In the genomic region with DNA sequence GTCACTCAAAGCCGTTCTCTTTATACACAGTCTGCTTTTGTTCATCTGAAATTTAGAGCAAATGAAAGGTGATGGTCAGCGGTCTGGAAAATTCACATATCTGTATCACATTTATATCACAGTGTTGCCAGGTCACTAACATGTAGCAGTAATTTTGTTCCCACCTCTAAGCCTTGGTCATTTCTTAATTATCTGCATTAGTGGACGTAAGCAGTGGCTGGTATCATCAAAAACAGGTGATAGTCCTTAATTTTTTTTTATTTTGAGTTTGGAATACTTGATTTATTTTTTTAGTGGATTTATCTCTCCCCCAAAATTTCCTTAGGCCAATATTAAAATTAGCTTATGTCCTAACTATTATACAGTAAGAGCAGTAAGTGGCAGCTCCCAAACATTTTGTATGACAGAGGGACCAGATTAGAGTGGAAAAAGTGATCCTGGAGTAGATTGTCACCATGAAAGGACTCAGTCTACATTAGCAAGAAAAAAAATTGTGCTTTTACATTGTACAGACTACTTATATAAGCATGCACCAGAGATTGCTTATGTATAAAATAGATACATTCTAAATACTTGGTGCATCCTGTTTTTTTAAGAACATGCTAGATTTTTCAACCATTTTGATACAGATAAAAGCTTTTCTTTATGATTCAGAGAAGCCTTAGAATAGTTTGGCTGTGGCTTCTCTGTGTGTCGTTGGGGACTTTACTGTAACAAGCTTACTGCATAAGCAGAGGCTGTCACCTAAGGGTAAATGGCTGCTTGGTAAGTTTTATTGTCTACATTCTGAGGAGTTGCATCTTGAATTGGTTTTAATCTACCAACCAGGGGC, we compare ENCODE assay signal across 1 cellular context.
TF ChIP-seq lines count a peak whose summit lies in the region.

No MANE protein-coding gene starts in this region.

TF ChIP-seq in K562, 482 proteins besides CTCF, POLR2A, EP300 and RAD21:
- TF ChIP-seq TSC22D4 (tag; IDR thresholded peaks at IDR 0.05) (no peak), ZNF24 (IDR thresholded peaks at IDR 0.05) (no peak), KAT8 (IDR thresholded peaks at IDR 0.05; ENCODE audit: low read depth) (no peak), ATF3 (IDR thresholded peaks at IDR 0.05) (no peak), ATF3 (CRISPR knock-in tag; conservative IDR thresholded peaks at IDR 0.05) (no peak), ATF1 (CRISPR knock-in tag; IDR thresholded peaks at IDR 0.05) (no peak), ATF1 (tag; IDR thresholded peaks at IDR 0.05) (0 out of 2 replicates have a peak, but pooled peaks have one; percentile 9), CUX1 (CRISPR knock-in tag; IDR thresholded peaks at IDR 0.05) (no peak), GABPB1 (CRISPR knock-in tag; IDR thresholded peaks at IDR 0.05) (no peak), CLOCK (CRISPR knock-in tag; IDR thresholded peaks at IDR 0.05; ENCODE audit: borderline replicate concordance) (no peak), JUND (IDR thresholded peaks at IDR 0.05; ENCODE audit: borderline replicate concordance, low read depth, low read length) (no peak), JUND (tag; IDR thresholded peaks at IDR 0.05; ENCODE audit: borderline replicate concordance, low read depth, low read length) (peak; percentile 24; the same call in 1 of the 3 replicates), ZNF347 (CRISPR knock-in tag; IDR thresholded peaks at IDR 0.05; ENCODE audit: low read depth) (no peak), SAP30 (IDR thresholded peaks at IDR 0.05; ENCODE audit: borderline replicate concordance, insufficient read depth, low read depth, low read length, poor library complexity, severe bottlenecking) (no peak), PBX2 (CRISPR knock-in tag; IDR thresholded peaks at IDR 0.05; ENCODE audit: low read depth) (no peak), PBX2 (tag; conservative IDR thresholded peaks at IDR 0.05; ENCODE audit: low read depth) (0 out of 2 replicates have a peak, but pooled peaks have one; percentile 31), ZNF253 (CRISPR knock-in tag; conservative IDR thresholded peaks at IDR 0.05) (no peak), MCM2 (IDR thresholded peaks at IDR 0.05; ENCODE audit: low read depth) (no peak), ZNF639 (CRISPR knock-in tag; conservative IDR thresholded peaks at IDR 0.05 in 1 of 2, IDR thresholded peaks at IDR 0.05 in 1 of 2) (peak in 1 of 2 experiments; percentile 63; a peak in 2 of 4 replicates), SAFB2 (IDR thresholded peaks at IDR 0.05; ENCODE audit: borderline replicate concordance, low read depth, low read length, severe bottlenecking) (no peak), ZNF23 (CRISPR knock-in tag; IDR thresholded peaks at IDR 0.05) (0 out of 2 replicates have a peak, but pooled peaks have one; percentile 11), TRIM25 (IDR thresholded peaks at IDR 0.05; ENCODE audit: borderline replicate concordance) (no peak), PRMT5 (CRISPR knock-in tag; IDR thresholded peaks at IDR 0.05) (no peak), NCOA4 (IDR thresholded peaks at IDR 0.05; ENCODE audit: partially characterized antibody) (no peak), FUS (optimal IDR thresholded peaks at IDR 0.05; ENCODE audit: low read depth, low read length) (no peak), ZNF644 (tag; IDR thresholded peaks at IDR 0.05; ENCODE audit: low read depth) (peak; percentile 21; the same call in 1 of the 2 replicates), TEAD4 (IDR thresholded peaks at IDR 0.05; ENCODE audit: low read length) (no peak), TEAD4 (CRISPR knock-in tag; IDR thresholded peaks at IDR 0.05; ENCODE audit: borderline replicate concordance) (no peak), STAT5A (IDR thresholded peaks at IDR 0.05; ENCODE audit: borderline replicate concordance, low read length) (no peak), DACH1 (IDR thresholded peaks at IDR 0.05; ENCODE audit: partially characterized antibody) (no peak)
- TF ChIP-seq, protein P1, sequence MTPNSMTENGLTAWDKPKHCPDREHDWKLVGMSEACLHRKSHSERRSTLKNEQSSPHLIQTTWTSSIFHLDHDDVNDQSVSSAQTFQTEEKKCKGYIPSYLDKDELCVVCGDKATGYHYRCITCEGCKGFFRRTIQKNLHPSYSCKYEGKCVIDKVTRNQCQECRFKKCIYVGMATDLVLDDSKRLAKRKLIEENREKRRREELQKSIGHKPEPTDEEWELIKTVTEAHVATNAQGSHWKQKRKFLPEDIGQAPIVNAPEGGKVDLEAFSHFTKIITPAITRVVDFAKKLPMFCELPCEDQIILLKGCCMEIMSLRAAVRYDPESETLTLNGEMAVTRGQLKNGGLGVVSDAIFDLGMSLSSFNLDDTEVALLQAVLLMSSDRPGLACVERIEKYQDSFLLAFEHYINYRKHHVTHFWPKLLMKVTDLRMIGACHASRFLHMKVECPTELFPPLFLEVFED (CRISPR knock-in tag; conservative IDR thresholded peaks at IDR 0.05) = no peak
- TF ChIP-seq, protein P2, sequence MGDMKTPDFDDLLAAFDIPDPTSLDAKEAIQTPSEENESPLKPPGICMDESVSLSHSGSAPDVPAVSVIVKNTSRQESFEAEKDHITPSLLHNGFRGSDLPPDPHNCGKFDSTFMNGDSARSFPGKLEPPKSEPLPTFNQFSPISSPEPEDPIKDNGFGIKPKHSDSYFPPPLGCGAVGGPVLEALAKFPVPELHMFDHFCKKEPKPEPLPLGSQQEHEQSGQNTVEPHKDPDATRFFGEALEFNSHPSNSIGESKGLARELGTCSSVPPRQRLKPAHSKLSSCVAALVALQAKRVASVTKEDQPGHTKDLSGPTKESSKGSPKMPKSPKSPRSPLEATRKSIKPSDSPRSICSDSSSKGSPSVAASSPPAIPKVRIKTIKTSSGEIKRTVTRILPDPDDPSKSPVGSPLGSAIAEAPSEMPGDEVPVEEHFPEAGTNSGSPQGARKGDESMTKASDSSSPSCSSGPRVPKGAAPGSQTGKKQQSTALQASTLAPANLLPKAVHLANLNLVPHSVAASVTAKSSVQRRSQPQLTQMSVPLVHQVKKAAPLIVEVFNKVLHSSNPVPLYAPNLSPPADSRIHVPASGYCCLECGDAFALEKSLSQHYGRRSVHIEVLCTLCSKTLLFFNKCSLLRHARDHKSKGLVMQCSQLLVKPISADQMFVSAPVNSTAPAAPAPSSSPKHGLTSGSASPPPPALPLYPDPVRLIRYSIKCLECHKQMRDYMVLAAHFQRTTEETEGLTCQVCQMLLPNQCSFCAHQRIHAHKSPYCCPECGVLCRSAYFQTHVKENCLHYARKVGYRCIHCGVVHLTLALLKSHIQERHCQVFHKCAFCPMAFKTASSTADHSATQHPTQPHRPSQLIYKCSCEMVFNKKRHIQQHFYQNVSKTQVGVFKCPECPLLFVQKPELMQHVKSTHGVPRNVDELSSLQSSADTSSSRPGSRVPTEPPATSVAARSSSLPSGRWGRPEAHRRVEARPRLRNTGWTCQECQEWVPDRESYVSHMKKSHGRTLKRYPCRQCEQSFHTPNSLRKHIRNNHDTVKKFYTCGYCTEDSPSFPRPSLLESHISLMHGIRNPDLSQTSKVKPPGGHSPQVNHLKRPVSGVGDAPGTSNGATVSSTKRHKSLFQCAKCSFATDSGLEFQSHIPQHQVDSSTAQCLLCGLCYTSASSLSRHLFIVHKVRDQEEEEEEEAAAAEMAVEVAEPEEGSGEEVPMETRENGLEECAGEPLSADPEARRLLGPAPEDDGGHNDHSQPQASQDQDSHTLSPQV (IDR thresholded peaks at IDR 0.05) = peak; percentile 38; the same call in 1 of the 2 replicates
